Comparison of ENCODE assay signal across 9 cellular contexts in genomic region chr9:128218172-128218517, GRCh38. TPM values are rescaled to one million over a fixed set of nuclear protein-coding genes. Genes with fewer than 3 reads are reported as not detected.
DNase-seq lines count a peak whose midpoint lies in the region; ATAC-seq, FAIRE-seq and TF ChIP-seq lines count a peak whose summit lies in the region.
"Had no signal": no experiment of that assay in that cellular context is flagged by ENCODE, and none has a peak within 500 bp of the region (broad histone marks: within the 10 kb centered on the region; RNA-seq: fewer than 3 reads in every experiment).

No MANE protein-coding gene starts in this region.

- 35 to 69% (median 54%) methylated on average over 11 of the region's 11 CpGs for WGBS in small intestine, 3 donors

- H3K27me3 Mint-ChIP-seq in WTC11 (ENCODE audit: low read depth) = peaks cover 5% of the 10 kb centered on the region

- TF ChIP-seq CTCF in GM12864 (IDR thresholded peaks at IDR 0.05; ENCODE audit: low read depth, low read length, missing control alignments) (no peak), WTC11 (IDR thresholded peaks at IDR 0.05) (no peak), fibroblast of villous mesenchyme (IDR thresholded peaks at IDR 0.05; ENCODE audit: insufficient read depth, low read depth, low read length) (no peak), retinal pigment epithelial cell (conservative IDR thresholded peaks at IDR 0.05; ENCODE audit: low read depth, low read length) (no peak)

- H3K4me3 Mint-ChIP-seq in WTC11 = peak overlapping the region; percentile 75

- FAIRE-seq in small intestine (lab: Jason Lieb, UNC) = no peak
- FAIRE-seq: frontal cortex had no signal

- peaks cover 20% of the 10 kb centered on the region for H3K36me3 Mint-ChIP-seq in WTC11

- no peaks in the 10 kb centered on the region for H3K27me3 ChIP-seq in small intestine (ENCODE audit: control insufficient read depth in 2 of 2, insufficient read depth in 2 of 2, low read length in 2 of 2)

- ATAC-seq in WTC11 (no peak), HG03520 (IDR thresholded peaks at IDR 0.05; ENCODE audit: unreplicated experiment) (no peak), GM21381 (IDR thresholded peaks at IDR 0.05; ENCODE audit: unreplicated experiment) (no peak), GM18861 (IDR thresholded peaks at IDR 0.05; ENCODE audit: unreplicated experiment) (no peak)

- DNase-seq in GM12864 (ENCODE audit: low read depth) = no peak
- DNase-seq in WTC11 (ENCODE audit: low spot score) = no peak
- no peak for DNase-seq in fibroblast of villous mesenchyme (ENCODE audit: low read depth)
- DNase-seq in retinal pigment epithelial cell (ENCODE audit: low read depth) = no peak
- no peak for DNase-seq in small intestine

- POLR2A ChIA-PET in WTC11 (lab: Charles Lee) = interaction anchor here (0.7 to 1.2 kb wide), 4 partner anchors 13 to 301 kb away, joined by 3 to 5 read pairs (median 4); partner anchors contain the start of gene ST6GALNAC4

- no peaks in the 10 kb centered on the region for H3K9me3 Mint-ChIP-seq in WTC11

- H3K27ac ChIP-seq in small intestine (ENCODE audit: low read depth in 1 of 2, low read length in 1 of 2) = no peak overlapping the region

- no peaks in the 10 kb centered on the region for H3K9me3 ChIP-seq in small intestine (ENCODE audit: control insufficient read depth, low read depth)

- H3K4me1 Mint-ChIP-seq in WTC11 = peaks cover 12% of the 10 kb centered on the region

- H3K4me3 ChIP-seq in GM12864 (ENCODE audit: low read depth, low read length) (peak overlapping the region; percentile 53), fibroblast of villous mesenchyme (ENCODE audit: low read depth, low read length) (peak overlapping the region; percentile 47), retinal pigment epithelial cell (ENCODE audit: low read length) (peak overlapping the region; percentile 47), small intestine (ENCODE audit: low read depth in 1 of 2, low read length in 2 of 2) (peak overlapping the region in 1 of 2 donors; percentile 16)

- no peaks in the 10 kb centered on the region for H3K4me1 ChIP-seq in small intestine (ENCODE audit: control insufficient read depth in 2 of 2, insufficient read depth in 1 of 2, low read depth in 1 of 2, low read length in 1 of 2)

- H3K27ac Mint-ChIP-seq in WTC11 = peak overlapping the region; percentile 97

- H3K36me3 ChIP-seq in small intestine (ENCODE audit: control insufficient read depth in 2 of 2, insufficient read depth in 2 of 2, low read length in 2 of 2) = peaks cover 0 to 2% of the 10 kb centered on the region in 2 donors

- CTCF ChIA-PET in WTC11 (lab: Charles Lee) = interaction anchor here (0.6 to 2.7 kb wide), 21 partner anchors 11 to 220 kb away, joined by 3 to 23 read pairs (median 5); partner anchors contain the start of genes BBLN, CIZ1, DNM1 and GOLGA2

TF ChIP-seq in WTC11, 78 proteins besides CTCF, POLR2A, EP300 and RAD21 (continues in another document):
- TF ChIP-seq NFATC4 (CRISPR knock-in tag; IDR thresholded peaks at IDR 0.05) = no peak
- TF ChIP-seq ZNF396 (CRISPR knock-in tag; IDR thresholded peaks at IDR 0.05; ENCODE audit: borderline replicate concordance) = no peak
- no peak for TF ChIP-seq STAT6 (CRISPR knock-in tag; conservative IDR thresholded peaks at IDR 0.05; ENCODE audit: low read depth)
- TF ChIP-seq GRHL2 (CRISPR knock-in tag; IDR thresholded peaks at IDR 0.05; ENCODE audit: insufficient replicate concordance, severe bottlenecking) = no peak
- TF ChIP-seq SMAD4 (CRISPR knock-in tag; IDR thresholded peaks at IDR 0.05) = no peak
- TF ChIP-seq HMGA2 (CRISPR knock-in tag; IDR thresholded peaks at IDR 0.05) = no peak
- TF ChIP-seq NR2C2 (CRISPR knock-in tag; IDR thresholded peaks at IDR 0.05) = no peak
- TF ChIP-seq USF2 (CRISPR knock-in tag; IDR thresholded peaks at IDR 0.05) = no peak
- no peak for TF ChIP-seq JAZF1 (CRISPR knock-in tag; IDR thresholded peaks at IDR 0.05)
- TF ChIP-seq NR1H2 (CRISPR knock-in tag; IDR thresholded peaks at IDR 0.05) = no peak
- no peak for TF ChIP-seq MXD4 (CRISPR knock-in tag; IDR thresholded peaks at IDR 0.05; ENCODE audit: borderline replicate concordance)
- no peak for TF ChIP-seq RORB (CRISPR knock-in tag; IDR thresholded peaks at IDR 0.05)
- TF ChIP-seq SOX15 (CRISPR knock-in tag; IDR thresholded peaks at IDR 0.05) = no peak
- TF ChIP-seq AR (CRISPR knock-in tag; IDR thresholded peaks at IDR 0.05) = no peak
- no peak for TF ChIP-seq MAX (CRISPR knock-in tag; IDR thresholded peaks at IDR 0.05)
- TF ChIP-seq ZNF512 (CRISPR knock-in tag; IDR thresholded peaks at IDR 0.05; ENCODE audit: borderline replicate concordance) = no peak

RNA-seq across cellular contexts. Expression of gene DNM1, which starts 15.0 kb away (rescaled TPM):
- 79.0 to 105 TPM (median 92.4 TPM) in 3 replicates for total RNA-seq in WTC11 (2021)
- 15.5 and 36.1 TPM in 2 replicates for total RNA-seq in fibroblast of villous mesenchyme
- polyA plus RNA-seq in small intestine = 1 to 10 TPM in 1 of 3 donors, under 1 TPM in 2; 0.45 to 6.5 (median 0.81) TPM

RNA-seq across cellular contexts. Expression of gene CIZ1, which starts 26.8 kb away (rescaled TPM):
- total RNA-seq in WTC11 (2021) (86.1 to 90.6 TPM (median 90.2 TPM) in 3 replicates), fibroblast of villous mesenchyme (34.1 and 35.4 TPM in 2 replicates)
- polyA plus RNA-seq in small intestine = 10 to 100 TPM; 44.5 to 48.6 (median 47.0) TPM

RNA-seq across cellular contexts. Expression of gene GOLGA2, which starts 57.7 kb away (rescaled TPM):
- total RNA-seq in WTC11 (2021) = 54.7 to 66.3 TPM (median 58.8 TPM) in 3 replicates
- total RNA-seq in fibroblast of villous mesenchyme = 114 and 116 TPM in 2 replicates
- 10 to 100 TPM; 34.9 to 49.4 (median 48.0) TPM for polyA plus RNA-seq in small intestine

RNA-seq across cellular contexts. Expression of gene SWI5, which starts 57.9 kb away (rescaled TPM):
- total RNA-seq in WTC11 (2021) (26.2 to 32.0 TPM (median 31.7 TPM) in 3 replicates), fibroblast of villous mesenchyme (26.7 and 31.1 TPM in 2 replicates)
- 10 to 100 TPM; 29.3 to 38.5 (median 37.8) TPM for polyA plus RNA-seq in small intestine

RNA-seq across cellular contexts. Expression of gene BBLN, which starts 58.1 kb away (rescaled TPM):
- total RNA-seq in WTC11 (2021) (77.1 to 86.9 TPM (median 86.6 TPM) in 3 replicates), fibroblast of villous mesenchyme (19.4 and 30.3 TPM in 2 replicates)
- 100 to 1,000 TPM in 1 of 3 donors, 10 to 100 TPM in 2; 45.4 to 111 (median 83.8) TPM for polyA plus RNA-seq in small intestine
